22 cellular contexts compared by ENCODE assay signal in the genomic region with DNA sequence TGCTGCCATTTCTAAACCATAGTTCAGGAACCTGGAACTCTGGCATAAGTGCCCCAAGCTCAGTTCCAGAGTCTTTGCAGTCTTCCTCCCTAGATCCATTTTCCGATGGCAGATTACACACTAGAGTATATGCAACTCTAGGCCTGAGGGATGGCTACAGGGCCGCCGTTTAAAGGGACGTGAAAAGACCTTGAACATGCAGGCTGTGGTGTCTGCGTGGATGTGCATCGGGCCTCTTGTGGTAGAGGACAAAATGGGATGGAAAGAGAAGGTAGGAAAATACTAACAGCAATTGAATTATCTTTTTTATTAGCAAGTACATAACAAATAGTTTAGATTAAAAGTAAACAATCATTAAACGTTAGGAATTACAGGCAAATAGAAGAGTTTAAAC.
DNase-seq lines count a peak whose midpoint lies in the region; ATAC-seq and TF ChIP-seq lines count a peak whose summit lies in the region.
"Had no signal": no experiment of that assay in that cellular context is flagged by ENCODE, and none has a peak within 500 bp of the region (broad histone marks: within the 10 kb centered on the region; RNA-seq: fewer than 3 reads in every experiment).

No MANE protein-coding gene starts in this region.

- DNase-seq in neuronal stem cell (ENCODE audit: low spot score) (no peak), posterior vena cava (ENCODE audit: low spot score) (peak; percentile 53)
- DNase-seq in activated CD8-positive, alpha-beta memory T cell treated with anti-CD3 and anti-CD28 coated beads, Interleukin-2, amount 50 U/mL, for 4 hours: no peak
- no peak for DNase-seq in activated CD8-positive, alpha-beta memory T cell treated with anti-CD3 and anti-CD28 coated beads for 24 hours
- DNase-seq: 8988T; ACHN; BE2C; C1 segment of cervical spinal cord; CD4-positive, alpha-beta memory T cell; CD4-positive, CD25-positive, alpha-beta regulatory T cell; CD8-positive, alpha-beta memory T cell; COR-L47; DMS 273 treated with DMSO at 0.1 percent for 48 hours; DMS153; DMS53; DMS79; DND-41; GDM1 had no signal

- no peak overlapping the region for H3K4me2 ChIP-seq in neuronal stem cell (ENCODE audit: insufficient read depth, low read length, poor library complexity, severe bottlenecking)
- H3K4me2 ChIP-seq: BLaER1 had no signal

- H4K91ac ChIP-seq in neuronal stem cell (ENCODE audit: low read depth, low read length, poor library complexity): no peak overlapping the region

- H2AFZ ChIP-seq in neuronal stem cell (ENCODE audit: low read length): peak overlapping the region; percentile 21

- H4K8ac ChIP-seq in neuronal stem cell (ENCODE audit: low read depth, low read length): no peak overlapping the region

- H3K9ac ChIP-seq in neuronal stem cell (ENCODE audit: low read depth, low read length, poor library complexity): no peak overlapping the region
- H3K9ac ChIP-seq: BLaER1 had no signal

- WGBS in neuronal stem cell (ENCODE audit: extremely low coverage in 2 of 2, insufficient read length in 2 of 2, insufficient replicate concordance in 1 of 2), 2 donors: no CpG with 5 or more reads among the region's 7 CpGs

- intact Hi-C loops in posterior vena cava (cut with DNase I): no loop called here

- H3K4me3 ChIP-seq in neuronal stem cell (ENCODE audit: low read length in 2 of 2): no peak overlapping the region
- H3K4me3 ChIP-seq: BLaER1, GM12878 had no signal

- no peaks in the 10 kb centered on the region for H3K4me1 ChIP-seq in neuronal stem cell (ENCODE audit: control insufficient read depth in 2 of 2, insufficient read depth in 1 of 2, low read depth in 1 of 2, low read length in 2 of 2)
- H3K4me1 ChIP-seq: BLaER1 had no signal

- no peak overlapping the region for H3K14ac ChIP-seq in neuronal stem cell (ENCODE audit: low read length)

- H3K27ac ChIP-seq in VCaP (peak overlapping the region; percentile 16; the same call in 1 of the 2 replicates), neuronal stem cell (replicated peaks; ENCODE audit: low read length) (no peak overlapping the region)
- H3K27ac ChIP-seq: BLaER1 had no signal

- no peaks in the 10 kb centered on the region for H3K27me3 ChIP-seq in neuronal stem cell (ENCODE audit: control insufficient read depth in 3 of 3, insufficient read depth in 3 of 3, low read depth in 1 of 3, low read length in 3 of 3)
- H3K27me3 ChIP-seq: BLaER1 had no signal

- H3K79me1 ChIP-seq in neuronal stem cell (ENCODE audit: low read depth, low read length): no peaks in the 10 kb centered on the region

- H2BK12ac ChIP-seq in neuronal stem cell (ENCODE audit: low read length): no peak overlapping the region

- H2BK120ac ChIP-seq in neuronal stem cell (ENCODE audit: low read depth, low read length): no peak overlapping the region

- no peak overlapping the region for H3K23ac ChIP-seq in neuronal stem cell (ENCODE audit: low read depth, low read length, poor library complexity)

- TF ChIP-seq CTCF in VCaP (conservative IDR thresholded peaks at IDR 0.05): no peak

- H2AK5ac ChIP-seq in neuronal stem cell (ENCODE audit: low read depth, low read length): no peak overlapping the region

- H2BK15ac ChIP-seq in neuronal stem cell (ENCODE audit: low read length): no peak overlapping the region

- H2BK5ac ChIP-seq in neuronal stem cell (ENCODE audit: low read length): no peak overlapping the region

- peaks cover 0 to 8% of the 10 kb centered on the region in 2 donors for H3K9me3 ChIP-seq in neuronal stem cell (replicated peaks in 1 of 2; ENCODE audit: control insufficient read depth in 2 of 2, insufficient read depth in 1 of 2, low read depth in 1 of 2, low read length in 2 of 2)
- H3K9me3 ChIP-seq: BE2C, BLaER1 had no signal

- no peak overlapping the region for H3K18ac ChIP-seq in neuronal stem cell (ENCODE audit: low read length)

- no peak overlapping the region for H3K4ac ChIP-seq in neuronal stem cell (ENCODE audit: low read length)

- ATAC-seq in HG02840 (IDR thresholded peaks at IDR 0.05; ENCODE audit: low FRiP score, unreplicated experiment): no peak

- H3K36me3 ChIP-seq in neuronal stem cell (replicated peaks in 1 of 2; ENCODE audit: control insufficient read depth in 2 of 2, insufficient read depth in 2 of 2, low read length in 2 of 2): no peaks in the 10 kb centered on the region
- H3K36me3 ChIP-seq: BE2C, BLaER1 had no signal
